1 cellular context compared by ENCODE assay signal in genomic region chr1:31295874-31296485, GRCh38.
A peak's percentile ranks its signal among the peaks of the same experiment; 100 is the strongest.
TF ChIP-seq lines count a peak whose summit lies in the region.

No MANE protein-coding gene starts in this region.

TF ChIP-seq in K562, 482 proteins besides CTCF, POLR2A, EP300 and RAD21 (continued from another document):
- TF ChIP-seq CUX1 (CRISPR knock-in tag; IDR thresholded peaks at IDR 0.05) (no peak), ZBED1 (IDR thresholded peaks at IDR 0.05) (no peak), PRDM10 (IDR thresholded peaks at IDR 0.05; ENCODE audit: partially characterized antibody) (no peak), THRAP3 (IDR thresholded peaks at IDR 0.05; ENCODE audit: borderline replicate concordance) (0 out of 2 replicates have a peak, but pooled peaks have one; percentile 23), GABPA (tag; conservative IDR thresholded peaks at IDR 0.05; ENCODE audit: low read depth) (no peak), TBP (optimal IDR thresholded peaks at IDR 0.05; ENCODE audit: low read depth, low read length) (no peak), CCAR2 (IDR thresholded peaks at IDR 0.05; ENCODE audit: low read depth, low read length) (no peak), RFX5 (IDR thresholded peaks at IDR 0.05; ENCODE audit: low read depth, low read length) (no peak), E2F3 (CRISPR knock-in tag; IDR thresholded peaks at IDR 0.05) (no peak), CBX3 (IDR thresholded peaks at IDR 0.05; ENCODE audit: borderline replicate concordance in 1 of 2, low read length in 2 of 2) (no peak), TFAP4 (CRISPR knock-in tag; IDR thresholded peaks at IDR 0.05; ENCODE audit: borderline replicate concordance) (no peak), ATF7 (IDR thresholded peaks at IDR 0.05) (no peak), NUFIP1 (IDR thresholded peaks at IDR 0.05; ENCODE audit: partially characterized antibody) (no peak), GABPB1 (CRISPR knock-in tag; IDR thresholded peaks at IDR 0.05) (no peak), ZNF668 (CRISPR knock-in tag; IDR thresholded peaks at IDR 0.05) (no peak), ZKSCAN1 (IDR thresholded peaks at IDR 0.05; ENCODE audit: low read depth, low read length) (no peak), DIDO1 (tag; IDR thresholded peaks at IDR 0.05; ENCODE audit: low read depth) (no peak), ZNF232 (CRISPR knock-in tag; IDR thresholded peaks at IDR 0.05) (no peak), ZNF655 (CRISPR knock-in tag; IDR thresholded peaks at IDR 0.05) (no peak), BRF2 (IDR thresholded peaks at IDR 0.05; ENCODE audit: borderline replicate concordance, insufficient read depth, insufficient read length) (no peak), ILF3 (IDR thresholded peaks at IDR 0.05; ENCODE audit: borderline replicate concordance) (no peak), GABPB2 (CRISPR knock-in tag; conservative IDR thresholded peaks at IDR 0.05) (no peak), HIVEP1 (CRISPR knock-in tag; IDR thresholded peaks at IDR 0.05) (no peak), SPI1 (IDR thresholded peaks at IDR 0.05; ENCODE audit: borderline replicate concordance, low read depth, low read length) (peak; percentile 24; the same call in 1 of the 2 replicates), MTF1 (CRISPR knock-in tag; IDR thresholded peaks at IDR 0.05; ENCODE audit: borderline replicate concordance) (no peak), ADNP (tag; IDR thresholded peaks at IDR 0.05) (peak; percentile 80; the same call in 1 of the 2 replicates), MTA1 (IDR thresholded peaks at IDR 0.05; ENCODE audit: borderline replicate concordance) (peak; percentile 30; the same call in 1 of the 2 replicates), ZSCAN32 (CRISPR knock-in tag; IDR thresholded peaks at IDR 0.05) (no peak), ARID3A (IDR thresholded peaks at IDR 0.05; ENCODE audit: borderline replicate concordance, low read depth, low read length) (no peak), PTRF (tag; IDR thresholded peaks at IDR 0.05) (no peak), BRD4 (IDR thresholded peaks at IDR 0.05) (peak; percentile 16; the same call in 1 of the 2 replicates), U2AF2 (optimal IDR thresholded peaks at IDR 0.05; ENCODE audit: low read depth, low read length) (no peak), CBX1 (IDR thresholded peaks at IDR 0.05; ENCODE audit: low read depth) (no peak), BCOR (IDR thresholded peaks at IDR 0.05) (peak; percentile 79), NR2F6 (CRISPR knock-in tag; IDR thresholded peaks at IDR 0.05) (no peak)
